ENCODE assay signal across 8 cellular contexts in the genomic region with DNA sequence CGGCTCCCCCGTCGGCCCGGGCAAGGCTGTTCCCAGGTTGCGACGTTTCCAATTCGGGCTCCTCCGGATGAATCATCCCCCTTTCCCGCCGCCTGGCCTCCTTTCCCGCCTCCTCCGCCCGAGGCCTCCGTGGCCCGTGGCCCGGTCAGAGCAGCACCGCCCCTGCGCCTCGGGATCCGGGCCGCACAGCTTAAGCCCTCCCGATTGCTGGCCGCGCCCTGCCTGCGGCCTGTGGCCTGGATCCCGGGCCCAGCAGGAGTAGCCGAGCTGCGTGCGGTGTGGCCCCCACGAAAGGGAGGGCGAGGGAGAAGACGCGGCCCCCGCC. TPM values are rescaled to one million over a fixed set of nuclear protein-coding genes. Genes with fewer than 3 reads are reported as not detected.
DNase-seq lines count a peak whose midpoint lies in the region; ATAC-seq and TF ChIP-seq lines count a peak whose summit lies in the region.

No MANE protein-coding gene starts in this region.

- in situ Hi-C loops in Caki2 (cut with HindIII; ENCODE audit: low pct_unique_long_range_greater_than_20kb, low sequenced_read_pairs) = no loop called here

- no peak for TF ChIP-seq CTCF in fibroblast of pulmonary artery (IDR thresholded peaks at IDR 0.05; ENCODE audit: low read length, missing control alignments)
- TF ChIP-seq CTCF in omental fat pad (IDR thresholded peaks at IDR 0.05) = no peak

- ATAC-seq in omental fat pad (ENCODE audit: low FRiP score) (peak; percentile 52), GM18868 (IDR thresholded peaks at IDR 0.05; ENCODE audit: unreplicated experiment) (no peak)

- peak; percentile 63 for DNase-seq in Caki2 (ENCODE audit: low read depth)
- peak; percentile 67 for DNase-seq in T1000 (lab: John Stamatoyannopoulos, UW)
- DNase-seq in fibroblast of pulmonary artery (ENCODE audit: low read depth) = peak; percentile 78
- DNase-seq in omental fat pad (ENCODE audit: low spot score) = no peak
- no peak for DNase-seq in activated naive CD4-positive, alpha-beta T cell treated with anti-CD3 and anti-CD28 coated beads, Interleukin-2, amount 50 U/mL, for 16 hours
- DNase-seq in DMS153 (lab: John Stamatoyannopoulos, UW) = no peak
- no peak for DNase-seq in HPDE6-E6E7 (ENCODE audit: extremely low spot score)

- H3K4me3 ChIP-seq in fibroblast of pulmonary artery (replicated peaks; ENCODE audit: low read depth, low read length) = peak overlapping the region; percentile 66

RNA-seq across cellular contexts. Expression of a gene that starts 1.1 kb away (rescaled TPM):
- total RNA-seq in Caki2 (2014; rRNA removed; shearing (Covaris generic); ENCODE audit: low replicate concordance) = 23.9 TPM in 2 replicates
- 10 to 100 TPM in 2 of 4 donors, 1 to 10 TPM in 2; 7.2 to 26.8 (median 9.7) TPM for total RNA-seq in omental fat pad

RNA-seq across cellular contexts. Expression of a gene that starts 59.1 kb away (rescaled TPM):
- total RNA-seq in Caki2 (2014; rRNA removed; shearing (Covaris generic); ENCODE audit: low replicate concordance) = 29.5 and 30.9 TPM in 2 replicates
- total RNA-seq in omental fat pad = 100 to 1,000 TPM in 1 of 4 donors, 10 to 100 TPM in 3; 75.3 to 117 (median 88.1) TPM

Comparison
In these comparisons a context has a peak if more than half of its experiments do, and no peak if none do; other contexts are left out.
1. DNase-seq: peak in Caki2 (single experiment), T1000 (single experiment) and fibroblast of pulmonary artery (single experiment); none in omental fat pad (single experiment), activated naive CD4-positive, alpha-beta T cell treated with anti-CD3 and anti-CD28 coated beads, Interleukin-2, amount 50 U/mL, for 16 hours (single experiment), DMS153 (single experiment) and HPDE6-E6E7 (single experiment).